1 cellular context compared by ENCODE assay signal in genomic region chr11:64869571-64870175, GRCh38.
TF ChIP-seq lines count a peak whose summit lies in the region.

No MANE protein-coding gene starts in this region.

TF ChIP-seq in H1, 55 proteins besides CTCF, POLR2A, EP300 and RAD21:
- TF ChIP-seq CREB1 (IDR thresholded peaks at IDR 0.05) (no peak), CBX5 (IDR thresholded peaks at IDR 0.05; ENCODE audit: low read depth, low read length) (no peak), SIRT6 (IDR thresholded peaks at IDR 0.05; ENCODE audit: low read length) (no peak), CEBPB (IDR thresholded peaks at IDR 0.05; ENCODE audit: low read depth, low read length) (no peak), POU5F1 (IDR thresholded peaks at IDR 0.05; ENCODE audit: low read depth, low read length) (no peak), FOSL1 (IDR thresholded peaks at IDR 0.05; ENCODE audit: insufficient read depth, low read depth, low read length) (no peak), EZH2 (IDR thresholded peaks at IDR 0.05; ENCODE audit: low read depth, low read length, severe bottlenecking) (no peak), RNF2 (IDR thresholded peaks at IDR 0.05; ENCODE audit: borderline replicate concordance, low read depth, low read length, missing control alignments, poor library complexity, severe bottlenecking) (no peak), CBX8 (IDR thresholded peaks at IDR 0.05; ENCODE audit: borderline replicate concordance, low read depth, low read length) (no peak)
